8 cellular contexts compared by ENCODE assay signal in genomic region chr7:156764016-156764669, GRCh38.
DNase-seq lines count a peak whose midpoint lies in the region; ATAC-seq and TF ChIP-seq lines count a peak whose summit lies in the region.

No MANE protein-coding gene starts in this region.

- ATAC-seq in foreskin keratinocyte = peak; percentile 98
- no peak for ATAC-seq in activated CD4-positive, CD25-positive, alpha-beta regulatory T cell treated with anti-CD3 and anti-CD28 coated beads, Interleukin-2, amount 50 U/mL, for 24 hours
- no peak for ATAC-seq in HG03175 (IDR thresholded peaks at IDR 0.05; ENCODE audit: unreplicated experiment)

- no peak overlapping the region for H3K27ac ChIP-seq in foreskin keratinocyte

- DNase-seq in D341Med (ENCODE audit: low spot score) (peak; percentile 86), MG63 (peak; percentile 33), SW 1271 (lab: John Stamatoyannopoulos, UW) (peak; percentile 35 to 70), foreskin keratinocyte (peak in 1 of 2 donors; percentile 46), pons (ENCODE audit: low spot score) (peak; percentile 81), GDM1 (lab: John Stamatoyannopoulos, UW) (no peak)

- H3K36me3 ChIP-seq in MG63 = no peaks in the 10 kb centered on the region; the same call in 1 of the 2 replicates

- H3K4me3 ChIP-seq in MG63 = no peak overlapping the region

- H3K27me3 ChIP-seq in MG63 (no peaks in the 10 kb centered on the region), foreskin keratinocyte (no peaks in the 10 kb centered on the region)

- no peaks in the 10 kb centered on the region for H3K4me1 ChIP-seq in foreskin keratinocyte

- TF ChIP-seq CTCF in foreskin keratinocyte (conservative IDR thresholded peaks at IDR 0.05) = peak; percentile 85

- H3K9me3 ChIP-seq in MG63 = no peaks in the 10 kb centered on the region
